11 cellular contexts compared by ENCODE assay signal in genomic region chr6:34514593-34515472, GRCh38. TPM values are rescaled to one million over a fixed set of nuclear protein-coding genes. Genes with fewer than 3 reads are reported as not detected.
DNase-seq lines count a peak whose midpoint lies in the region; ATAC-seq and TF ChIP-seq lines count a peak whose summit lies in the region.
"Had no signal": no experiment of that assay in that cellular context is flagged by ENCODE, and none has a peak within 500 bp of the region (broad histone marks: within the 10 kb centered on the region; RNA-seq: fewer than 3 reads in every experiment).

No MANE protein-coding gene starts in this region.

- no peaks in the 10 kb centered on the region for H3K4me1 Mint-ChIP-seq in activated naive CD8-positive, alpha-beta T cell treated with anti-CD3 and anti-CD28 coated beads, Interleukin-2, amount 10 ng/mL, durations not matched to agents 7 days and 5 days
- H3K4me1 Mint-ChIP-seq in activated naive CD8-positive, alpha-beta T cell treated with anti-CD3 and anti-CD28 coated beads for 36 hours: no peaks in the 10 kb centered on the region
- H3K4me1 Mint-ChIP-seq: stimulated activated memory B cell treated with anti-CD40 and anti-IgM and Interleukin-4, amounts not matched to agents 10 μg/mL and 1 μg/mL and 100 μg/mL, for 72 hours had no signal

- POLR2A ChIA-PET in activated naive CD8-positive, alpha-beta T cell treated with anti-CD3 and anti-CD28 coated beads, Interleukin-2, amount 10 ng/mL, durations not matched to agents 7 days and 5 days (lab: Charles Lee): no interaction called here

- intact Hi-C loops in thyroid gland (cut with DNase I): no loop called here

- no peak overlapping the region for H3K4me3 Mint-ChIP-seq in activated naive CD8-positive, alpha-beta T cell treated with anti-CD3 and anti-CD28 coated beads, Interleukin-2, amount 10 ng/mL, durations not matched to agents 7 days and 5 days
- H3K4me3 Mint-ChIP-seq in activated naive CD8-positive, alpha-beta T cell treated with anti-CD3 and anti-CD28 coated beads for 36 hours: no peak overlapping the region
- H3K4me3 Mint-ChIP-seq: stimulated activated memory B cell treated with anti-CD40 and anti-IgM and Interleukin-4, amounts not matched to agents 10 μg/mL and 1 μg/mL and 100 μg/mL, for 72 hours had no signal

- TF ChIP-seq CTCF in choroid plexus epithelial cell (conservative IDR thresholded peaks at IDR 0.05; ENCODE audit: low read depth, low read length) (no peak), thyroid gland (IDR thresholded peaks at IDR 0.05) (no peak)

- H3K4me3 ChIP-seq in choroid plexus epithelial cell (ENCODE audit: low read depth, low read length) (no peak overlapping the region), thyroid gland (replicated peaks in 1 of 3) (no peak overlapping the region)
- H3K4me3 ChIP-seq: BLaER1 treated with 17β-estradiol and CSF1 and Interleukin-3, amounts not matched to agents 10 nM and 100 nM; SJSA1 had no signal

- no peaks in the 10 kb centered on the region for H3K36me3 ChIP-seq in thyroid gland
- H3K36me3 ChIP-seq: BLaER1 treated with 17β-estradiol and CSF1 and Interleukin-3, amounts not matched to agents 10 nM and 100 nM; SJSA1 had no signal

- DNase-seq in activated naive CD8-positive, alpha-beta T cell treated with anti-CD3 and anti-CD28 coated beads, Interleukin-2, amount 10 ng/mL, durations not matched to agents 7 days and 5 days: peak; percentile 23
- DNase-seq in activated naive CD8-positive, alpha-beta T cell treated with anti-CD3 and anti-CD28 coated beads for 36 hours: no peak
- DNase-seq in choroid plexus epithelial cell (ENCODE audit: low read depth): peak; percentile 80
- peak; percentile 65 to 73 for DNase-seq in thyroid gland
- DNase-seq in activated CD8-positive, alpha-beta memory T cell treated with anti-CD3 and anti-CD28 coated beads, Interleukin-2, amount 50 U/mL, for 48 hours: no peak
- DNase-seq in activated effector memory CD4-positive, alpha-beta T cell treated with Interleukin-2 at 50 U/mL for 16 hours: no peak
- no peak for DNase-seq in activated CD4-positive, alpha-beta T cell treated with anti-CD3 and anti-CD28 coated beads, Interleukin-2, amount 50 U/mL, for 1 hour

- peaks cover 4% of the 10 kb centered on the region for H3K9me3 Mint-ChIP-seq in activated naive CD8-positive, alpha-beta T cell treated with anti-CD3 and anti-CD28 coated beads, Interleukin-2, amount 10 ng/mL, durations not matched to agents 7 days and 5 days
- H3K9me3 Mint-ChIP-seq in activated naive CD8-positive, alpha-beta T cell treated with anti-CD3 and anti-CD28 coated beads for 36 hours: no peaks in the 10 kb centered on the region

- peaks cover 5% of the 10 kb centered on the region for H3K27me3 Mint-ChIP-seq in activated naive CD8-positive, alpha-beta T cell treated with anti-CD3 and anti-CD28 coated beads, Interleukin-2, amount 10 ng/mL, durations not matched to agents 7 days and 5 days
- peaks cover 4% of the 10 kb centered on the region for H3K27me3 Mint-ChIP-seq in activated naive CD8-positive, alpha-beta T cell treated with anti-CD3 and anti-CD28 coated beads for 36 hours

- H3K27ac ChIP-seq in layer of hippocampus (ENCODE audit: low read depth, low read length) (peak overlapping the region; percentile 30), thyroid gland (no peak overlapping the region)
- H3K27ac ChIP-seq: BLaER1 treated with 17β-estradiol and CSF1 and Interleukin-3, amounts not matched to agents 10 nM and 100 nM; SJSA1 had no signal

- H3K4me1 ChIP-seq in thyroid gland: peaks cover 0 to 5% of the 10 kb centered on the region in 2 donors
- H3K4me1 ChIP-seq: SJSA1 had no signal

- H3K27ac Mint-ChIP-seq in activated naive CD8-positive, alpha-beta T cell treated with anti-CD3 and anti-CD28 coated beads, Interleukin-2, amount 10 ng/mL, durations not matched to agents 7 days and 5 days: no peak overlapping the region
- no peak overlapping the region for H3K27ac Mint-ChIP-seq in activated naive CD8-positive, alpha-beta T cell treated with anti-CD3 and anti-CD28 coated beads for 36 hours
- H3K27ac Mint-ChIP-seq: stimulated activated memory B cell treated with anti-CD40 and anti-IgM and Interleukin-4, amounts not matched to agents 10 μg/mL and 1 μg/mL and 100 μg/mL, for 72 hours had no signal

- H3K27me3 ChIP-seq in layer of hippocampus (ENCODE audit: control insufficient read depth, insufficient read depth, low read length) (peaks cover 11% of the 10 kb centered on the region), thyroid gland (no peaks in the 10 kb centered on the region)
- H3K27me3 ChIP-seq: BLaER1 treated with 17β-estradiol and CSF1 and Interleukin-3, amounts not matched to agents 10 nM and 100 nM; SJSA1 had no signal

- 13 to 16% methylated on average over 21 to 32 of the region's 34 CpGs for WGBS in thyroid gland, 2 donors

- no peaks in the 10 kb centered on the region for H3K9me3 ChIP-seq in thyroid gland
- H3K9me3 ChIP-seq: SJSA1 had no signal

- ATAC-seq in activated naive CD8-positive, alpha-beta T cell treated with anti-CD3 and anti-CD28 coated beads, Interleukin-2, amount 10 ng/mL, durations not matched to agents 7 days and 5 days (ENCODE audit: low read depth): no peak
- ATAC-seq: stimulated activated memory B cell treated with anti-CD40 and anti-IgM and Interleukin-4, amounts not matched to agents 10 μg/mL and 1 μg/mL and 100 μg/mL, for 72 hours had no signal

- TF ChIP-seq POLR2A in thyroid gland (IDR thresholded peaks at IDR 0.05): no peak

- H3K36me3 Mint-ChIP-seq in activated naive CD8-positive, alpha-beta T cell treated with anti-CD3 and anti-CD28 coated beads, Interleukin-2, amount 10 ng/mL, durations not matched to agents 7 days and 5 days: peaks cover 2% of the 10 kb centered on the region
- no peaks in the 10 kb centered on the region for H3K36me3 Mint-ChIP-seq in activated naive CD8-positive, alpha-beta T cell treated with anti-CD3 and anti-CD28 coated beads for 36 hours
- H3K36me3 Mint-ChIP-seq: stimulated activated memory B cell treated with anti-CD40 and anti-IgM and Interleukin-4, amounts not matched to agents 10 μg/mL and 1 μg/mL and 100 μg/mL, for 72 hours had no signal

RNA-seq across cellular contexts. Expression of gene SPDEF, which starts 41.3 kb away (rescaled TPM):
- total RNA-seq in activated naive CD8-positive, alpha-beta T cell treated with anti-CD3 and anti-CD28 coated beads, Interleukin-2, amount 10 ng/mL, durations not matched to agents 7 days and 5 days: not detected
- total RNA-seq in activated naive CD8-positive, alpha-beta T cell treated with anti-CD3 and anti-CD28 coated beads for 36 hours: not detected
- not detected for total RNA-seq in thyroid gland
- total RNA-seq: SJSA1 had no signal

RNA-seq across cellular contexts. Expression of gene PACSIN1, which starts 49.0 kb away (rescaled TPM):
- total RNA-seq in activated naive CD8-positive, alpha-beta T cell treated with anti-CD3 and anti-CD28 coated beads, Interleukin-2, amount 10 ng/mL, durations not matched to agents 7 days and 5 days: 1 to 10 TPM; 3.1 to 4.5 TPM
- under 1 TPM; 0.19 to 0.28 TPM for total RNA-seq in activated naive CD8-positive, alpha-beta T cell treated with anti-CD3 and anti-CD28 coated beads for 36 hours
- under 1 TPM in 1 of 4 donors, not detected in 3; 0.11 TPM for total RNA-seq in thyroid gland
- total RNA-seq: SJSA1 had no signal

Comparison
In these comparisons a context has a peak if more than half of its experiments do, and no peak if none do; other contexts are left out.
1. DNase-seq: peak in activated naive CD8-positive, alpha-beta T cell treated with anti-CD3 and anti-CD28 coated beads, Interleukin-2, amount 10 ng/mL, durations not matched to agents 7 days and 5 days (single experiment), choroid plexus epithelial cell (single experiment) and thyroid gland (2 of 2); none in activated naive CD8-positive, alpha-beta T cell treated with anti-CD3 and anti-CD28 coated beads for 36 hours (single experiment), activated CD8-positive, alpha-beta memory T cell treated with anti-CD3 and anti-CD28 coated beads, Interleukin-2, amount 50 U/mL, for 48 hours (single experiment), activated effector memory CD4-positive, alpha-beta T cell treated with Interleukin-2 at 50 U/mL for 16 hours (single experiment) and activated CD4-positive, alpha-beta T cell treated with anti-CD3 and anti-CD28 coated beads, Interleukin-2, amount 50 U/mL, for 1 hour (single experiment).